20 cellular contexts compared by ENCODE assay signal in the genomic region with DNA sequence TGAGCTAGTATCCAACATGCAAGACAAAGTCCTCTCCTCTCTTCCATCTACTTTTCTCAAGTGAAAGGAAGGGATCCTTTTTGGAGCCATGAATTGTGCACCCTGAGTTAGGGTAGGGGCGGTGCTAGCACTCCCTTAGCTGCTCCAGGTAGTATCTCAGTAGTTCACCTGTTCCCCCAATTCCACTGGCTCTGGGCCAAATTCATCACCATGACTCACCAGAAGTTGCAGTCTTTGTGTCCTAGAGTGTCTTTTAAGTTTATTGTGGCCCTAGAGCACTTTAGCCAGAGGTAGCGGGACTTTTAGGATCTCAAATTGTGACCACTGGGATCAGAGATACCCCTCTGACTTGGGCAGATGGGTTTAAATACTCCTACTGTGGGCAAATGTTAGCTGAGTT.
DNase-seq lines count a peak whose midpoint lies in the region; ATAC-seq, FAIRE-seq and TF ChIP-seq lines count a peak whose summit lies in the region.
"Had no signal": no experiment of that assay in that cellular context is flagged by ENCODE, and none has a peak within 500 bp of the region (broad histone marks: within the 10 kb centered on the region; RNA-seq: fewer than 3 reads in every experiment).

No MANE protein-coding gene starts in this region.

- no peak overlapping the region for H2BK120ac ChIP-seq in H1 (replicated peaks; ENCODE audit: low read depth, low read length)

- H3K27ac ChIP-seq in H1 (ENCODE audit: low read depth, low read length) = no peak overlapping the region

- no peak for ATAC-seq in HG03139 (IDR thresholded peaks at IDR 0.05; ENCODE audit: unreplicated experiment)

- no peaks in the 10 kb centered on the region for H3K79me1 ChIP-seq in H1 (ENCODE audit: low read depth, low read length)

- H3K36me3 ChIP-seq in H1 (ENCODE audit: control insufficient read depth in 2 of 4, insufficient read depth in 4 of 4, low read length in 3 of 4) = no peaks in the 10 kb centered on the region
- H3K36me3 ChIP-seq: BE2C, HAP-1 had no signal

- no peak overlapping the region for H3K4me3 ChIP-seq in H1 (ENCODE audit: extremely low read depth in 1 of 4, insufficient read depth in 2 of 4, low read depth in 3 of 4, low read length in 4 of 4)
- H3K4me3 ChIP-seq: HAP-1 had no signal

- DNase-seq in COLO668 (lab: John Stamatoyannopoulos, UW; ENCODE audit: unreplicated experiment) (peak; percentile 13), Calu3 (peak; percentile 19), NCI-H69 (lab: John Stamatoyannopoulos, UW) (peak; percentile 43), H1 (ENCODE audit: low read depth in 1 of 2, low spot score in 2 of 2) (no peak), NCI-H2227 (lab: John Stamatoyannopoulos, UW; ENCODE audit: unreplicated experiment) (no peak)
- no peak for DNase-seq in activated CD4-positive, CD25-positive, alpha-beta regulatory T cell (lab: John Stamatoyannopoulos, UW)
- DNase-seq: ACHN; BE2C; C1 segment of cervical spinal cord; CD4-positive, CD25-positive, alpha-beta regulatory T cell; CD8-positive, alpha-beta memory T cell; IMR-90; KBM-7 had no signal

- CTCF ChIA-PET in Calu3 (lab: Charles Lee) = no interaction called here
- CTCF ChIA-PET in H1 (lab: Charles Lee; ENCODE audit: partially characterized antibody) = interaction anchor here (1.1 kb wide), 1 partner anchor 17 kb away, joined by 3 read pairs; no protein-coding TSS in a partner anchor

- H3K4me2 ChIP-seq in H1 (ENCODE audit: insufficient read depth in 1 of 2, low read depth in 2 of 2, low read length in 2 of 2) = no peak overlapping the region

- no peak overlapping the region for H3K4ac ChIP-seq in H1 (replicated peaks; ENCODE audit: insufficient read length, low read depth, low read length)

- TF ChIP-seq EP300 in H1 (IDR thresholded peaks at IDR 0.05; ENCODE audit: borderline replicate concordance in 1 of 2, low read depth in 2 of 2, low read length in 2 of 2) = no peak

- TF ChIP-seq POLR2A in H1 (IDR thresholded peaks at IDR 0.05; ENCODE audit: control extremely low read depth in 1 of 2, low read depth in 2 of 2, low read length in 2 of 2) = no peak

- no peak overlapping the region for H2BK5ac ChIP-seq in H1 (ENCODE audit: low read depth, low read length)

- H3K27ac Mint-ChIP-seq in Calu3 (ENCODE audit: unreplicated experiment) = no peak overlapping the region
- H3K27ac Mint-ChIP-seq: CD8-positive, alpha-beta memory T cell had no signal

- H3K79me2 ChIP-seq in H1 (ENCODE audit: control insufficient read depth in 1 of 2, insufficient read depth in 2 of 2, low read length in 2 of 2) = no peaks in the 10 kb centered on the region

- FAIRE-seq in H1 (lab: Jason Lieb, UNC) = no peak
- FAIRE-seq: A204.1, G401.6, GM12891, GM19239, HTR-8/SVneo had no signal

- no peak overlapping the region for H2BK15ac ChIP-seq in H1 (ENCODE audit: low read length)

- no peak overlapping the region for H2BK20ac ChIP-seq in H1 (ENCODE audit: low read length)

- no peak overlapping the region for H4K91ac ChIP-seq in H1 (replicated peaks; ENCODE audit: insufficient read length, low read length)

- POLR2A ChIA-PET in H1 (lab: Charles Lee; ENCODE audit: partially characterized antibody) = no interaction called here

- H2BK12ac ChIP-seq in H1 (ENCODE audit: low read depth, low read length) = no peak overlapping the region

- no TSS peak for BruUV-seq in Calu3 (replicated peaks; lab: Mats Ljungman, UMichigan)

- H3K27me3 ChIP-seq in H1 (replicated peaks in 1 of 4; ENCODE audit: control insufficient read depth in 3 of 4, extremely low read depth in 1 of 4, insufficient read depth in 3 of 4, low read length in 3 of 4) = no peaks in the 10 kb centered on the region
- H3K27me3 ChIP-seq: BE2C had no signal

- H4K8ac ChIP-seq in H1 (ENCODE audit: extremely low read depth, insufficient read depth, low read length) = no peak overlapping the region

- no peak overlapping the region for H3K18ac ChIP-seq in H1 (ENCODE audit: extremely low read depth, low read length)

- H3K9ac ChIP-seq in H1 (replicated peaks in 1 of 4; ENCODE audit: extremely low read depth in 1 of 4, low read depth in 3 of 4, low read length in 3 of 4) = no peak overlapping the region

- H3K36me3 Mint-ChIP-seq in Calu3 (ENCODE audit: insufficient read depth, unreplicated experiment) = no peaks in the 10 kb centered on the region
- H3K36me3 Mint-ChIP-seq: CD4-positive, CD25-positive, alpha-beta regulatory T cell had no signal

- H3K9me3 ChIP-seq in H1 (ENCODE audit: insufficient read depth in 2 of 2, low read depth in 1 of 2, low read length in 1 of 2) = no peaks in the 10 kb centered on the region
- H3K9me3 ChIP-seq: BE2C, HAP-1 had no signal

- no peaks in the 10 kb centered on the region for H3K23me2 ChIP-seq in H1 (ENCODE audit: low read depth, low read length)

- no peak overlapping the region for H4K5ac ChIP-seq in H1 (ENCODE audit: insufficient read length, low read depth, low read length)

- TF ChIP-seq CTCF in Calu3 (IDR thresholded peaks at IDR 0.05; ENCODE audit: unreplicated experiment) (no peak), H1 (IDR thresholded peaks at IDR 0.05; ENCODE audit: control extremely low read depth in 1 of 3, insufficient read depth in 1 of 3, low read depth in 1 of 3, low read length in 3 of 3) (no peak)

- H3K4me1 Mint-ChIP-seq in Calu3 (ENCODE audit: low read depth, unreplicated experiment) = no peaks in the 10 kb centered on the region
- H3K4me1 Mint-ChIP-seq: CD4-positive, CD25-positive, alpha-beta regulatory T cell; CD8-positive, alpha-beta memory T cell had no signal

- H3K14ac ChIP-seq in H1 (ENCODE audit: insufficient read length) = no peak overlapping the region

- H3K56ac ChIP-seq in H1 (replicated peaks; ENCODE audit: insufficient read length, low read depth, low read length) = no peak overlapping the region

- H2AFZ ChIP-seq in H1 (ENCODE audit: low read length) = 0 out of 2 replicates have a peak overlapping the region, but pooled peaks have one; percentile 82

- H3K4me3 Mint-ChIP-seq in Calu3 (ENCODE audit: low read depth, unreplicated experiment) = no peak overlapping the region
- H3K4me3 Mint-ChIP-seq: CD4-positive, CD25-positive, alpha-beta regulatory T cell; CD8-positive, alpha-beta memory T cell had no signal

- H3K9me3 Mint-ChIP-seq in Calu3 (ENCODE audit: low read depth, unreplicated experiment) = peaks cover 19% of the 10 kb centered on the region

- no peaks in the 10 kb centered on the region for H3K27me3 Mint-ChIP-seq in Calu3 (ENCODE audit: unreplicated experiment)
- H3K27me3 Mint-ChIP-seq: CD4-positive, CD25-positive, alpha-beta regulatory T cell had no signal

- no peak for TF ChIP-seq RAD21 in H1 (IDR thresholded peaks at IDR 0.05 in 1 of 2, conservative IDR thresholded peaks at IDR 0.05 in 1 of 2; ENCODE audit: low read depth in 2 of 2, low read length in 2 of 2)

- H3K23ac ChIP-seq in H1 (ENCODE audit: insufficient read length) = no peak overlapping the region

- H2AK5ac ChIP-seq in H1 (ENCODE audit: low read depth, low read length) = no peak overlapping the region

- 100% methylated on average over 2 of the region's 2 CpGs; no CpG with 5 or more reads in 1 of the 2 experiments for WGBS in H1 (ENCODE audit: extremely low coverage in 1 of 2, insufficient coverage in 1 of 2, insufficient read length in 1 of 2, insufficient replicate concordance in 2 of 2, low coverage in 1 of 2, low lambda C conversion rate in 2 of 2, missing lambda C conversion rate in 1 of 2), 2 experiments

- H4K20me1 ChIP-seq in H1 (replicated peaks in 1 of 2; ENCODE audit: control insufficient read depth in 1 of 2, insufficient read depth in 2 of 2, low read length in 2 of 2) = no peaks in the 10 kb centered on the region

- intact Hi-C loops in Calu3 (cut with micrococcal nuclease; ENCODE audit: unreplicated experiment) = no loop called here

- H3K4me1 ChIP-seq in H1 (replicated peaks in 1 of 4; ENCODE audit: control insufficient read depth in 3 of 4, insufficient read depth in 4 of 4, low read length in 3 of 4) = no peaks in the 10 kb centered on the region
- H3K4me1 ChIP-seq: BE2C, HAP-1 had no signal

TF ChIP-seq in H1, 55 proteins besides CTCF, POLR2A, EP300 and RAD21 (continues in another document):
- TF ChIP-seq CHD1 (IDR thresholded peaks at IDR 0.05; ENCODE audit: low read depth, low read length) (no peak), SIN3A (conservative IDR thresholded peaks at IDR 0.05 in 1 of 2, IDR thresholded peaks at IDR 0.05 in 1 of 2; ENCODE audit: low read depth in 1 of 2, low read length in 2 of 2) (no peak)

Comparison
In these comparisons a context has a peak if more than half of its experiments do, and no peak if none do; other contexts are left out.
1. DNase-seq: peak in COLO668 (single experiment), Calu3 (single experiment) and NCI-H69 (single experiment); none in H1 (0 of 2), NCI-H2227 (single experiment) and activated CD4-positive, CD25-positive, alpha-beta regulatory T cell (0 of 4).